In the genomic region with DNA sequence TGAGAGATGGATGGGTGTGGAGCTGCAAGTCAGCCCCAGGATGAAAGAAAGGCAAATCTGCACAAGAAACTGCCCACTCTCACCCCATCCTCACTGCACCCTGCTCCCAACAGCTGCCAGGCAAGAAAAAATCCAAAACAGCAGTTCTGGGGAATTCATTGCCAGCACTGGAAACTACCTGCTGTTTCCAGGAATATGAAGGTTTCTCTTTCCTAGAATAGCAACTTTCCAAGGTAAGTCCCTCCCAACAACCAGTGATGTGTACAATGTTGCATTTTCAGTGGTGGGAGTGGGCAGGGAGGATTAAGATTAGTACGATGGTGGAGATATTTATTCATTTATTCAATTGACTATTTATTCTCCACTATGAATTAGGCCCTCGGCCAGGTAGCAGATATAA, we compare ENCODE assay signal across 15 cellular contexts. TPM values are rescaled to one million over a fixed set of nuclear protein-coding genes. Genes with fewer than 3 reads are reported as not detected.
A peak's percentile ranks its signal among the peaks of the same experiment; 100 is the strongest.
DNase-seq lines count a peak whose midpoint lies in the region; ATAC-seq and TF ChIP-seq lines count a peak whose summit lies in the region.
"Had no signal": no experiment of that assay in that cellular context is flagged by ENCODE, and none has a peak within 500 bp of the region (broad histone marks: within the 10 kb centered on the region; RNA-seq: fewer than 3 reads in every experiment).

No MANE protein-coding gene starts in this region.

- DNase-seq in mammary epithelial cell = no peak
- DNase-seq in breast epithelium (ENCODE audit: low spot score in 2 of 2) = no peak
- no peak for DNase-seq in activated T-helper 1 cell treated with anti-CD3 and anti-CD28 coated beads, Interleukin-12 subunit alpha, Interleukin-12 subunit beta, Interleukin-2, Interleukin-4 antibody, amounts not matched to agents 30 ng/mL and 10 ng/mL and 1 ng/mL, durations not matched to agents 14 hours and 24 hours and 36 hours (ENCODE audit: low spot score)
- no peak for DNase-seq in naive thymus-derived CD8-positive, alpha-beta T cell
- no peak for DNase-seq in SHP77 (lab: John Stamatoyannopoulos, UW)
- DNase-seq in cerebellar nuclear complex (lab: John Stamatoyannopoulos, UW) = no peak
- DNase-seq: C1 segment of cervical spinal cord; DMS79; NCI-H1105; NCI-H2081 treated with DMSO at 0.1 percent for 48 hours; NCI-H446 treated with DMSO at 0.1 percent for 48 hours; NK-92 treated with Interleukin-12 subunit alpha and Interleukin-12 subunit beta, amount 100 ng/mL, for 24 hours; Peyer's patch had no signal

- TSS peak; percentile 1 for BruUV-seq in mammary epithelial cell (replicated peaks; lab: Mats Ljungman, UMichigan)

- dilution Hi-C loops in mammary epithelial cell (cut with HindIII; ENCODE audit: low sequenced_read_pairs) = loop anchor here (10.0 kb wide), 1 partner anchor 138 kb away; a partner anchor contains a TSS

- no peak overlapping the region for H3K4me3 Mint-ChIP-seq in activated T-helper 1 cell treated with anti-CD3 and anti-CD28 coated beads, Interleukin-12 subunit alpha, Interleukin-12 subunit beta, Interleukin-2, Interleukin-4 antibody, amounts not matched to agents 30 ng/mL and 10 ng/mL and 1 ng/mL, durations not matched to agents 14 hours and 24 hours and 36 hours
- H3K4me3 Mint-ChIP-seq in naive thymus-derived CD8-positive, alpha-beta T cell = no peak overlapping the region

- no peak overlapping the region for H3K4me3 ChIP-seq in mammary epithelial cell (replicated peaks in 1 of 3; ENCODE audit: insufficient read depth in 1 of 3, low read depth in 2 of 3, low read length in 3 of 3)
- no peak overlapping the region for H3K4me3 ChIP-seq in breast epithelium
- H3K4me3 ChIP-seq: Peyer's patch had no signal

- H3K79me2 ChIP-seq in mammary epithelial cell (ENCODE audit: insufficient read depth, low read length) = no peaks in the 10 kb centered on the region

- H3K36me3 Mint-ChIP-seq in activated T-helper 1 cell treated with anti-CD3 and anti-CD28 coated beads, Interleukin-12 subunit alpha, Interleukin-12 subunit beta, Interleukin-2, Interleukin-4 antibody, amounts not matched to agents 30 ng/mL and 10 ng/mL and 1 ng/mL, durations not matched to agents 14 hours and 24 hours and 36 hours (ENCODE audit: low read depth) = peaks cover 48% of the 10 kb centered on the region
- peaks cover 0 to 47% (median 13%) of the 10 kb centered on the region in 3 donors for H3K36me3 Mint-ChIP-seq in naive thymus-derived CD8-positive, alpha-beta T cell

- intact Hi-C loops in mammary epithelial cell (cut with micrococcal nuclease) = loop anchor here (1.0 to 5.0 kb wide), 3 partner anchors 27 to 115 kb away; a partner anchor contains a TSS
- intact Hi-C loops in breast epithelium (cut with DNase I; ENCODE audit: low total_unique reads) = no loop called here
- intact Hi-C loops in activated T-helper 1 cell treated with anti-CD3 and anti-CD28 coated beads, Interleukin-12 subunit alpha, Interleukin-12 subunit beta, Interleukin-2, Interleukin-4 antibody, amounts not matched to agents 30 ng/mL and 10 ng/mL and 1 ng/mL, durations not matched to agents 14 hours and 24 hours and 36 hours (cut with micrococcal nuclease) = no loop called here

- POLR2A ChIA-PET in naive thymus-derived CD8-positive, alpha-beta T cell (lab: Charles Lee) = interaction anchor here (1.8 to 2.2 kb wide), 2 partner anchors 11 to 27 kb away, joined by 6 to 10 read pairs; a partner anchor contains a TSS

- H3K36me3 ChIP-seq in mammary epithelial cell (ENCODE audit: insufficient read depth, low read length) = peaks cover 5% of the 10 kb centered on the region
- no peaks in the 10 kb centered on the region for H3K36me3 ChIP-seq in breast epithelium

- ATAC-seq in naive thymus-derived CD8-positive, alpha-beta T cell = no peak
- ATAC-seq in HG02763 (IDR thresholded peaks at IDR 0.05; ENCODE audit: unreplicated experiment) = no peak
- ATAC-seq: Right ventricle myocardium inferior had no signal

- in situ Hi-C loops in mammary epithelial cell (cut with MboI; ENCODE audit: low sequenced_read_pairs in 2 of 2) = no loop called here

- CTCF ChIA-PET in mammary epithelial cell (lab: Charles Lee; ENCODE audit: low non-redundant PET) = no interaction called here

- H3K9me3 Mint-ChIP-seq in activated T-helper 1 cell treated with anti-CD3 and anti-CD28 coated beads, Interleukin-12 subunit alpha, Interleukin-12 subunit beta, Interleukin-2, Interleukin-4 antibody, amounts not matched to agents 30 ng/mL and 10 ng/mL and 1 ng/mL, durations not matched to agents 14 hours and 24 hours and 36 hours = no peaks in the 10 kb centered on the region
- no peaks in the 10 kb centered on the region for H3K9me3 Mint-ChIP-seq in naive thymus-derived CD8-positive, alpha-beta T cell

- H3K4me1 Mint-ChIP-seq in activated T-helper 1 cell treated with anti-CD3 and anti-CD28 coated beads, Interleukin-12 subunit alpha, Interleukin-12 subunit beta, Interleukin-2, Interleukin-4 antibody, amounts not matched to agents 30 ng/mL and 10 ng/mL and 1 ng/mL, durations not matched to agents 14 hours and 24 hours and 36 hours (ENCODE audit: low read depth) = peaks cover 51% of the 10 kb centered on the region
- H3K4me1 Mint-ChIP-seq in naive thymus-derived CD8-positive, alpha-beta T cell = peaks cover 4 to 22% (median 12%) of the 10 kb centered on the region in 4 donors

- H3K9me3 ChIP-seq in mammary epithelial cell (replicated peaks; ENCODE audit: insufficient read depth, low read length) (no peaks in the 10 kb centered on the region), breast epithelium (no peaks in the 10 kb centered on the region)
- H3K9me3 ChIP-seq: Peyer's patch had no signal

- no peaks in the 10 kb centered on the region for H3K27me3 ChIP-seq in mammary epithelial cell (ENCODE audit: insufficient read depth, low read length)
- no peaks in the 10 kb centered on the region for H3K27me3 ChIP-seq in breast epithelium
- H3K27me3 ChIP-seq: Peyer's patch had no signal

- peak overlapping the region; percentile 50 for H3K27ac Mint-ChIP-seq in activated T-helper 1 cell treated with anti-CD3 and anti-CD28 coated beads, Interleukin-12 subunit alpha, Interleukin-12 subunit beta, Interleukin-2, Interleukin-4 antibody, amounts not matched to agents 30 ng/mL and 10 ng/mL and 1 ng/mL, durations not matched to agents 14 hours and 24 hours and 36 hours
- H3K27ac Mint-ChIP-seq in naive thymus-derived CD8-positive, alpha-beta T cell = peak overlapping the region in 6 of 10 donors; percentile 25 to 72 (median 40)

- no peaks in the 10 kb centered on the region for H3K27me3 Mint-ChIP-seq in activated T-helper 1 cell treated with anti-CD3 and anti-CD28 coated beads, Interleukin-12 subunit alpha, Interleukin-12 subunit beta, Interleukin-2, Interleukin-4 antibody, amounts not matched to agents 30 ng/mL and 10 ng/mL and 1 ng/mL, durations not matched to agents 14 hours and 24 hours and 36 hours (ENCODE audit: insufficient read depth)
- H3K27me3 Mint-ChIP-seq in naive thymus-derived CD8-positive, alpha-beta T cell = no peaks in the 10 kb centered on the region

- 90% methylated on average over 2 of the region's 2 CpGs for WGBS in mammary epithelial cell (ENCODE audit: low coverage, missing lambda C conversion rate)

- H3K27ac ChIP-seq in mammary epithelial cell (ENCODE audit: insufficient read depth, low read depth, low read length) (no peak overlapping the region), breast epithelium (no peak overlapping the region)

- no peak for TF ChIP-seq CTCF in mammary epithelial cell (conservative IDR thresholded peaks at IDR 0.05 in 1 of 2, IDR thresholded peaks at IDR 0.05 in 1 of 2; ENCODE audit: extremely low read depth in 1 of 2, insufficient read depth in 1 of 2, low read depth in 1 of 2, low read length in 2 of 2)
- TF ChIP-seq CTCF in breast epithelium (IDR thresholded peaks at IDR 0.05) = no peak

- no peak overlapping the region for H3K4me2 ChIP-seq in mammary epithelial cell (ENCODE audit: insufficient read depth, low read depth, low read length)

- no peaks in the 10 kb centered on the region for H4K20me1 ChIP-seq in mammary epithelial cell (ENCODE audit: insufficient read depth, low read length)

- H2AFZ ChIP-seq in mammary epithelial cell (ENCODE audit: low read depth, low read length) = no peak overlapping the region

- no peak overlapping the region for H3K9ac ChIP-seq in mammary epithelial cell (ENCODE audit: insufficient read depth, low read length)

- no peak for TF ChIP-seq POLR2A in breast epithelium (IDR thresholded peaks at IDR 0.05)

- peaks cover 9% of the 10 kb centered on the region for H3K4me1 ChIP-seq in mammary epithelial cell (ENCODE audit: insufficient read depth, low read length)
- H3K4me1 ChIP-seq in breast epithelium = no peaks in the 10 kb centered on the region
- H3K4me1 ChIP-seq: Peyer's patch had no signal

RNA-seq across cellular contexts. Expression of a gene that starts 10.2 kb away (rescaled TPM):
- total RNA-seq in mammary epithelial cell (1 to 10 TPM; 5.5 to 8.3 TPM), breast epithelium (1 to 10 TPM in 2 of 3 donors, not detected in 1; 1.5 to 2.0 TPM)
- 13.3 TPM for polyA plus RNA-seq in mammary epithelial cell
- polyA minus RNA-seq in mammary epithelial cell = 20.0 TPM
- total RNA-seq in activated T-helper 1 cell treated with anti-CD3 and anti-CD28 coated beads, Interleukin-12 subunit alpha, Interleukin-12 subunit beta, Interleukin-2, Interleukin-4 antibody, amounts not matched to agents 30 ng/mL and 10 ng/mL and 1 ng/mL, durations not matched to agents 14 hours and 24 hours and 36 hours = 4.2 and 4.3 TPM in 2 replicates
- 1 to 10 TPM; 3.9 to 5.6 TPM for total RNA-seq in naive thymus-derived CD8-positive, alpha-beta T cell
- under 1 TPM in 2 of 3 donors, not detected in 1; 0.43 to 0.75 TPM for polyA plus RNA-seq in naive thymus-derived CD8-positive, alpha-beta T cell
- total RNA-seq: Right ventricle myocardium inferior had no signal

RNA-seq across cellular contexts. Expression of a gene that starts 11.5 kb away (rescaled TPM):
- total RNA-seq in mammary epithelial cell (10 to 100 TPM; 41.8 to 63.4 TPM), breast epithelium (10 to 100 TPM in 1 of 3 donors, 1 to 10 TPM in 2; 7.7 to 18.0 (median 9.5) TPM)
- polyA plus RNA-seq in mammary epithelial cell = 23.4 TPM
- 143 TPM for polyA minus RNA-seq in mammary epithelial cell
- 160 and 167 TPM in 2 replicates for total RNA-seq in activated T-helper 1 cell treated with anti-CD3 and anti-CD28 coated beads, Interleukin-12 subunit alpha, Interleukin-12 subunit beta, Interleukin-2, Interleukin-4 antibody, amounts not matched to agents 30 ng/mL and 10 ng/mL and 1 ng/mL, durations not matched to agents 14 hours and 24 hours and 36 hours
- 100 to 1,000 TPM in 1 of 2 experiments, 10 to 100 TPM in 1; 96.2 to 117 TPM for total RNA-seq in naive thymus-derived CD8-positive, alpha-beta T cell
- 10 to 100 TPM; 24.2 to 36.6 (median 25.3) TPM for polyA plus RNA-seq in naive thymus-derived CD8-positive, alpha-beta T cell

RNA-seq across cellular contexts. Expression of a gene that starts 16.9 kb away (rescaled TPM):
- 10 to 100 TPM; 21.0 to 29.2 TPM for total RNA-seq in mammary epithelial cell
- 48.2 TPM for polyA plus RNA-seq in mammary epithelial cell
- 35.2 TPM for polyA minus RNA-seq in mammary epithelial cell
- total RNA-seq in breast epithelium = 10 to 100 TPM; 36.0 to 47.3 (median 44.9) TPM
- total RNA-seq in activated T-helper 1 cell treated with anti-CD3 and anti-CD28 coated beads, Interleukin-12 subunit alpha, Interleukin-12 subunit beta, Interleukin-2, Interleukin-4 antibody, amounts not matched to agents 30 ng/mL and 10 ng/mL and 1 ng/mL, durations not matched to agents 14 hours and 24 hours and 36 hours = 353 and 358 TPM in 2 replicates
- total RNA-seq in naive thymus-derived CD8-positive, alpha-beta T cell = 100 to 1,000 TPM; 133 to 138 TPM
- 100 to 1,000 TPM; 350 to 386 (median 386) TPM for polyA plus RNA-seq in naive thymus-derived CD8-positive, alpha-beta T cell

RNA-seq across cellular contexts. Expression of a gene that starts 26.5 kb away (rescaled TPM):
- total RNA-seq in mammary epithelial cell = 10 to 100 TPM; 49.2 to 50.1 TPM
- polyA plus RNA-seq in mammary epithelial cell = 35.5 TPM
- 37.7 TPM for polyA minus RNA-seq in mammary epithelial cell
- total RNA-seq in breast epithelium = 10 to 100 TPM; 24.2 to 40.6 (median 28.7) TPM
- 284 and 290 TPM in 2 replicates for total RNA-seq in activated T-helper 1 cell treated with anti-CD3 and anti-CD28 coated beads, Interleukin-12 subunit alpha, Interleukin-12 subunit beta, Interleukin-2, Interleukin-4 antibody, amounts not matched to agents 30 ng/mL and 10 ng/mL and 1 ng/mL, durations not matched to agents 14 hours and 24 hours and 36 hours
- 100 to 1,000 TPM; 113 TPM for total RNA-seq in naive thymus-derived CD8-positive, alpha-beta T cell
- 100 to 1,000 TPM; 197 to 283 (median 230) TPM for polyA plus RNA-seq in naive thymus-derived CD8-positive, alpha-beta T cell

RNA-seq across cellular contexts. Expression of a gene that starts 27.0 kb away (rescaled TPM):
- total RNA-seq in mammary epithelial cell (10 to 100 TPM in 1 of 2 donors, 1 to 10 TPM in 1; 2.7 to 10.1 TPM), breast epithelium (10 to 100 TPM; 16.8 to 25.9 (median 19.2) TPM)
- 19.0 TPM for polyA plus RNA-seq in mammary epithelial cell
- 10.5 TPM for polyA minus RNA-seq in mammary epithelial cell
- total RNA-seq in activated T-helper 1 cell treated with anti-CD3 and anti-CD28 coated beads, Interleukin-12 subunit alpha, Interleukin-12 subunit beta, Interleukin-2, Interleukin-4 antibody, amounts not matched to agents 30 ng/mL and 10 ng/mL and 1 ng/mL, durations not matched to agents 14 hours and 24 hours and 36 hours = 249 and 253 TPM in 2 replicates
- total RNA-seq in naive thymus-derived CD8-positive, alpha-beta T cell = 100 to 1,000 TPM; 102 to 104 TPM
- polyA plus RNA-seq in naive thymus-derived CD8-positive, alpha-beta T cell = 100 to 1,000 TPM; 402 to 432 (median 424) TPM
